ENCODE assay signal across 19 cellular contexts in genomic region chr14:59130472-59130871, GRCh38. TPM values are rescaled to one million over a fixed set of nuclear protein-coding genes. Genes with fewer than 3 reads are reported as not detected.
DNase-seq lines count a peak whose midpoint lies in the region; ATAC-seq and TF ChIP-seq lines count a peak whose summit lies in the region.
"Had no signal": no experiment of that assay in that cellular context is flagged by ENCODE, and none has a peak within 500 bp of the region (broad histone marks: within the 10 kb centered on the region; RNA-seq: fewer than 3 reads in every experiment).

No MANE protein-coding gene starts in this region.

- no CpG with 5 or more reads among the region's 7 CpGs for WGBS in trophoblast cell (ENCODE audit: extremely low coverage, insufficient coverage, insufficient read length)

- H2AFZ ChIP-seq in trophoblast cell (ENCODE audit: insufficient read depth, low read length, poor library complexity) = no peak overlapping the region

- H3K9ac ChIP-seq in trophoblast cell (ENCODE audit: low read length) = no peak overlapping the region

- TF ChIP-seq CTCF in right atrium auricular region (IDR thresholded peaks at IDR 0.05) = no peak

- H3K9me3 ChIP-seq in right atrium auricular region = no peaks in the 10 kb centered on the region
- H3K9me3 ChIP-seq in trophoblast cell (ENCODE audit: insufficient read depth, low read depth, low read length) = no peaks in the 10 kb centered on the region

- no peak overlapping the region for H2BK120ac ChIP-seq in trophoblast cell (ENCODE audit: insufficient read depth, low read length, poor library complexity)

- H3K4me2 ChIP-seq in trophoblast cell (ENCODE audit: low read length) = peak overlapping the region; percentile 10

- H3K36me3 ChIP-seq in right atrium auricular region = no peaks in the 10 kb centered on the region
- H3K36me3 ChIP-seq in trophoblast cell (ENCODE audit: control insufficient read depth in 1 of 2, insufficient read depth in 2 of 2, low read length in 2 of 2) = no peaks in the 10 kb centered on the region

- H4K91ac ChIP-seq in trophoblast cell (ENCODE audit: low read depth, low read length) = no peak overlapping the region

- peak; percentile 18 for ATAC-seq in left ventricle myocardium superior
- ATAC-seq: PC-3 had no signal

- H3K27ac ChIP-seq in right atrium auricular region (peak overlapping the region in 1 of 2 donors; percentile 4), trophoblast cell (ENCODE audit: low read depth, low read length) (no peak overlapping the region)
- H3K27ac ChIP-seq: RWPE1, SK-N-MC had no signal

- H3K18ac ChIP-seq in trophoblast cell (ENCODE audit: low read length) = no peak overlapping the region

- peaks cover 0 to 8% of the 10 kb centered on the region in 2 donors for H3K4me1 ChIP-seq in right atrium auricular region
- no peaks in the 10 kb centered on the region for H3K4me1 ChIP-seq in trophoblast cell (ENCODE audit: control insufficient read depth in 1 of 2, insufficient read depth in 2 of 2, low read length in 2 of 2)

- H3K79me1 ChIP-seq in trophoblast cell (ENCODE audit: low read length) = no peaks in the 10 kb centered on the region

- no peak overlapping the region for H3K23ac ChIP-seq in trophoblast cell (ENCODE audit: low read length)

- H3K4me3 ChIP-seq in right atrium auricular region = peak overlapping the region in 1 of 2 donors; percentile 26
- no peak overlapping the region for H3K4me3 ChIP-seq in trophoblast cell (ENCODE audit: low read depth, low read length)
- H3K4me3 ChIP-seq: SK-N-MC had no signal

- H3K27me3 ChIP-seq in right atrium auricular region (no peaks in the 10 kb centered on the region), trophoblast cell (ENCODE audit: insufficient read depth, low read length) (no peaks in the 10 kb centered on the region)

- H3K79me2 ChIP-seq in trophoblast cell (ENCODE audit: control insufficient read depth, insufficient read depth, low read length, poor library complexity) = no peaks in the 10 kb centered on the region

- H2AK5ac ChIP-seq in trophoblast cell (ENCODE audit: low read length) = no peak overlapping the region

- no peak overlapping the region for H3K4ac ChIP-seq in trophoblast cell (ENCODE audit: low read depth, low read length)

- no peak overlapping the region for H2BK12ac ChIP-seq in trophoblast cell (ENCODE audit: low read length)

- H2BK5ac ChIP-seq in trophoblast cell (ENCODE audit: low read depth, low read length, poor library complexity) = no peak overlapping the region

- no peak overlapping the region for H4K12ac ChIP-seq in trophoblast cell (ENCODE audit: low read depth, low read length)

- H4K8ac ChIP-seq in trophoblast cell (ENCODE audit: low read depth, low read length) = no peak overlapping the region

- intact Hi-C loops in left ventricle myocardium superior (cut with micrococcal nuclease) = loop anchor here (10.0 kb wide), 2 partner anchors 54 to 194 kb away; partner anchors contain the start of gene DAAM1

- DNase-seq in left ventricle myocardium superior (peak; percentile 49), right atrium auricular region (ENCODE audit: low spot score) (no peak), SK-N-DZ (ENCODE audit: low spot score) (peak; percentile 13), trophoblast cell (no peak), NOMO-1 treated with dmso at 0.1 percent for 144 hours (lab: John Stamatoyannopoulos, UW; ENCODE audit: unreplicated experiment) (no peak), SHP77 treated with DMSO at 0.1 percent for 48 hours (lab: John Stamatoyannopoulos, UW) (no peak), HPDE6-E6E7 (ENCODE audit: extremely low spot score) (no peak)
- DNase-seq: AML-193, COR-L47, DMS153, HFFc6, KBM-7, MV-4-11, NCI-H1417 treated with DMSO at 0.1 percent for 48 hours, NCI-H2029 treated with DMSO at 0.1 percent for 48 hours, NCI-H526 treated with DMSO at 0.1 percent for 48 hours, PC-3 had no signal

- no peak overlapping the region for H3K14ac ChIP-seq in trophoblast cell (ENCODE audit: low read length)

RNA-seq across cellular contexts. Expression of gene DAAM1, which starts 58.0 kb away (rescaled TPM):
- total RNA-seq in left ventricle myocardium superior (111 TPM), right atrium auricular region (10 to 100 TPM; 61.4 to 67.0 TPM)
- 14.0 and 18.4 TPM in 2 replicates for polyA plus RNA-seq in SK-N-DZ (2014; cell fraction: cytosol; rRNA removed)
- polyA plus RNA-seq in SK-N-DZ (2014; cell fraction: nucleus; rRNA removed) = 11.8 and 26.0 TPM in 2 replicates
- polyA plus RNA-seq in trophoblast cell (2013) = 38.2 and 39.7 TPM in 2 replicates

Comparison
In these comparisons a context has a peak if more than half of its experiments do, and no peak if none do; other contexts are left out.
1. DNase-seq: peak in left ventricle myocardium superior (single experiment) and SK-N-DZ (single experiment); none in right atrium auricular region (single experiment), trophoblast cell (0 of 2), NOMO-1 treated with dmso at 0.1 percent for 144 hours (single experiment), SHP77 treated with DMSO at 0.1 percent for 48 hours (single experiment) and HPDE6-E6E7 (single experiment).